28 cellular contexts compared by ENCODE assay signal in the genomic region with DNA sequence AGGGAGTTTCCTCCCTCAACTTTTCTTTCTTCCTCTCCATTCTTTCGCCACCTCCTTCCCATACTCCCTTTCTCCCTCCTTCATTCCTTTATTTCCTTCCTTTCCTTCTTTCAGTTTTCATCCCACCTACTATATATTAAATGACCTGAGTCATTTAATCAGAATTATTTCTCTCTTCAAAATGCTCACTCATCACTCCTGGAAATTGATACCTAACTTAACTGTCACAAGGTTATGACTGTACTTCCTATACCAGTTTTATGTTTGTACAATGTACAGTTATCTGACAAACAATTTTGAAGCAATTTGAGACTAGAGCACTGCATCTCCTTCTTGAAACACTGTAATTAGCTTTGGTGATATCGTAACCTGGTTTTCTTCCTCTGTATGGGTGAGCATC.
"Had no signal": no experiment of that assay in that cellular context is flagged by ENCODE, and none has a peak within 500 bp of the region (broad histone marks: within the 10 kb centered on the region; RNA-seq: fewer than 3 reads in every experiment).

No MANE protein-coding gene starts in this region.

- H3K36me3 Mint-ChIP-seq: activated naive CD4-positive, alpha-beta T cell treated with anti-CD3 and anti-CD28 coated beads, Interleukin-2, amount 50 U/mL, for 72 hours; naive thymus-derived CD8-positive, alpha-beta T cell; T-cell had no signal

- H3K27me3 ChIP-seq: adrenal gland, breast epithelium, ovary, right atrium auricular region had no signal

- H3K9me3 Mint-ChIP-seq: activated CD4-positive, alpha-beta T cell treated with anti-CD3 and anti-CD28 coated beads, Interleukin-2, amount 10 ng/mL, durations not matched to agents 7 days and 5 days; activated naive CD4-positive, alpha-beta T cell treated with anti-CD3 and anti-CD28 coated beads, Interleukin-2, amount 50 U/mL, for 72 hours; activated T-helper 17 cell treated with anti-CD3 and anti-CD28 coated beads, Interleukin-2, amount 50 U/mL, for 72 hours; mesothelial cell of epicardium; naive thymus-derived CD8-positive, alpha-beta T cell; T-cell; type B pancreatic cell had no signal

- H3K9me3 ChIP-seq: adrenal gland, breast epithelium, ovary, prostate gland, right atrium auricular region, thoracic aorta had no signal

- H3K36me3 ChIP-seq: breast epithelium, ovary, prostate gland, WERI-Rb-1 had no signal

- FAIRE-seq: astrocyte, islet of Langerhans, TTC549 had no signal

- H3K27me3 Mint-ChIP-seq: naive thymus-derived CD8-positive, alpha-beta T cell; T-cell; type B pancreatic cell had no signal

- H3K27ac ChIP-seq: adrenal gland, breast epithelium, coronary artery, ovary, prostate gland, right atrium auricular region, thoracic aorta, WERI-Rb-1 had no signal

- DNase-seq: activated CD4-positive, alpha-beta T cell treated with anti-CD3 and anti-CD28 coated beads, Interleukin-2, amount 10 ng/mL, durations not matched to agents 7 days and 5 days; activated CD4-positive, CD25-positive, alpha-beta regulatory T cell treated with anti-CD3 and anti-CD28 coated beads, Interleukin-2, amount 50 U/mL, for 72 hours; activated CD8-positive, alpha-beta T cell treated with anti-CD3 and anti-CD28 coated beads, Interleukin-2, amount 10 ng/mL, durations not matched to agents 7 days and 5 days; activated T-cell treated with anti-CD3 and anti-CD28 coated beads, Interleukin-2, amount 50 U/mL, for 1 hour; adrenal gland; erythroblast; foreskin fibroblast; hippocampal formation; left ventricle myocardium superior; mammary epithelial cell; naive thymus-derived CD8-positive, alpha-beta T cell; ovary; stimulated activated CD4-positive, alpha-beta T cell treated with anti-CD3 and anti-CD28 coated beads, Interleukin-4, amount 100 ng/mL, for 24 hours; stimulated activated naive CD4-positive, alpha-beta T cell treated with Interleukin-2 at 50 U/mL for 16 hours; T-cell; WERI-Rb-1 had no signal

- ATAC-seq: activated CD8-positive, alpha-beta T cell treated with anti-CD3 and anti-CD28 coated beads, Interleukin-2, amount 10 ng/mL, durations not matched to agents 7 days and 5 days; activated naive CD4-positive, alpha-beta T cell treated with anti-CD3 and anti-CD28 coated beads, Interleukin-2, amount 50 U/mL, for 72 hours; activated T-helper 17 cell treated with anti-CD3 and anti-CD28 coated beads, Interleukin-2, amount 50 U/mL, for 72 hours; left ventricle myocardium superior; naive thymus-derived CD8-positive, alpha-beta T cell; T-cell had no signal

- H3K27ac Mint-ChIP-seq: activated CD4-positive, alpha-beta T cell treated with anti-CD3 and anti-CD28 coated beads, Interleukin-2, amount 10 ng/mL, durations not matched to agents 7 days and 5 days; activated CD8-positive, alpha-beta T cell treated with anti-CD3 and anti-CD28 coated beads, Interleukin-2, amount 10 ng/mL, durations not matched to agents 7 days and 5 days; activated naive CD4-positive, alpha-beta T cell treated with anti-CD3 and anti-CD28 coated beads, Interleukin-2, amount 50 U/mL, for 72 hours; activated T-helper 17 cell treated with anti-CD3 and anti-CD28 coated beads, Interleukin-2, amount 50 U/mL, for 72 hours; mesothelial cell of epicardium; T-cell; type B pancreatic cell had no signal

- H3K4me3 Mint-ChIP-seq: activated CD4-positive, alpha-beta T cell treated with anti-CD3 and anti-CD28 coated beads, Interleukin-2, amount 10 ng/mL, durations not matched to agents 7 days and 5 days; activated CD8-positive, alpha-beta T cell treated with anti-CD3 and anti-CD28 coated beads, Interleukin-2, amount 10 ng/mL, durations not matched to agents 7 days and 5 days; activated T-helper 17 cell treated with anti-CD3 and anti-CD28 coated beads, Interleukin-2, amount 50 U/mL, for 72 hours; mesothelial cell of epicardium; naive thymus-derived CD8-positive, alpha-beta T cell; T-cell; type B pancreatic cell had no signal

- H3K4me1 ChIP-seq: adrenal gland, breast epithelium, prostate gland had no signal

- H3K4me3 ChIP-seq: adrenal gland, breast epithelium, coronary artery, ovary, prostate gland, right atrium auricular region, thoracic aorta had no signal
